Comparison of ENCODE assay signal across 27 cellular contexts in genomic region chr2:26598336-26599006, GRCh38. TPM values are rescaled to one million over a fixed set of nuclear protein-coding genes. Genes with fewer than 3 reads are reported as not detected.
DNase-seq lines count a peak whose midpoint lies in the region; ATAC-seq and TF ChIP-seq lines count a peak whose summit lies in the region.
"Had no signal": no experiment of that assay in that cellular context is flagged by ENCODE, and none has a peak within 500 bp of the region (broad histone marks: within the 10 kb centered on the region; RNA-seq: fewer than 3 reads in every experiment).

No MANE protein-coding gene starts in this region.

- CTCF ChIA-PET in HEK293 (lab: Yijun Ruan, JAX) = interaction anchor here (0.6 to 3.3 kb wide), 4 partner anchors 8 to 310 kb away, joined by 3 to 24 read pairs (median 12); no protein-coding TSS in a partner anchor

- no peak overlapping the region for H3K27ac ChIP-seq in HEK293 (ENCODE audit: extremely low read depth, low read depth, low read length)
- no peak overlapping the region for H3K27ac ChIP-seq in sigmoid colon
- H3K27ac ChIP-seq: coronary artery, skin epidermis had no signal

- TF ChIP-seq CTCF in HEK293 (tag by site-specific recombination; IDR thresholded peaks at IDR 0.05) = no peak
- no peak for TF ChIP-seq CTCF in endothelial cell (IDR thresholded peaks at IDR 0.05; ENCODE audit: unreplicated experiment)
- TF ChIP-seq CTCF in sigmoid colon (IDR thresholded peaks at IDR 0.05) = no peak

- POLR2A ChIA-PET in HEK293 (lab: Yijun Ruan, JAX) = no interaction called here

- H3K4me1 Mint-ChIP-seq in endothelial cell (ENCODE audit: unreplicated experiment) = peaks cover 10% of the 10 kb centered on the region
- H3K4me1 Mint-ChIP-seq: nephron had no signal

- H3K36me3 ChIP-seq in HEK293 (ENCODE audit: control insufficient read depth in 2 of 2, insufficient read depth in 1 of 2, low read length in 2 of 2) (no peaks in the 10 kb centered on the region), sigmoid colon (no peaks in the 10 kb centered on the region)

- intact Hi-C loops in sigmoid colon (cut with DNase I) (no loop called here), sciatic nerve (cut with DNase I) (no loop called here)

- no peaks in the 10 kb centered on the region for H3K27me3 Mint-ChIP-seq in endothelial cell (ENCODE audit: unreplicated experiment)

- H3K4me3 ChIP-seq in HEK293 (ENCODE audit: low read depth, low read length) (no peak overlapping the region), sigmoid colon (no peak overlapping the region)
- H3K4me3 ChIP-seq: coronary artery, skin epidermis had no signal

- H3K4me1 ChIP-seq in HEK293 (ENCODE audit: control insufficient read depth, insufficient read depth, low read length) (no peaks in the 10 kb centered on the region), sigmoid colon (no peaks in the 10 kb centered on the region)

- peak; percentile 17 for DNase-seq in activated CD4-positive, CD25-positive, alpha-beta regulatory T cell treated with anti-CD3 and anti-CD28 coated beads, Interleukin-2, amount 50 U/mL, for 72 hours
- no peak for DNase-seq in activated CD4-positive, CD25-positive, alpha-beta regulatory T cell (lab: John Stamatoyannopoulos, UW)
- DNase-seq in endothelial cell (ENCODE audit: low spot score) = peak; percentile 1
- peak; percentile 29 for DNase-seq in sigmoid colon
- DNase-seq in middle frontal gyrus (ENCODE audit: extremely low spot score, low spot score) = no peak
- DNase-seq in anterior cingulate cortex (lab: John Stamatoyannopoulos, UW) = no peak
- no peak for DNase-seq in sciatic nerve (ENCODE audit: low spot score)
- DNase-seq: 8988T; activated CD8-positive, alpha-beta T cell treated with anti-CD3 and anti-CD28 coated beads, Interleukin-2, amount 10 ng/mL, durations not matched to agents 7 days and 5 days; DMS53; KBM-7; left ventricle myocardium superior; NCI-H1436; NCI-H2171; NCI-H526 treated with DMSO at 0.1 percent for 48 hours; posterior cingulate gyrus; stimulated activated CD4-positive, alpha-beta T cell treated with anti-CD3 and anti-CD28 coated beads, Interleukin-4, amount 100 ng/mL, for 1 hour; stimulated activated naive CD4-positive, alpha-beta T cell; T-helper 9 cell; trophoblast cell had no signal

- H3K9me3 Mint-ChIP-seq in endothelial cell (ENCODE audit: unreplicated experiment) = no peaks in the 10 kb centered on the region
- H3K9me3 Mint-ChIP-seq: activated T-helper 1 cell treated with anti-CD3 and anti-CD28 coated beads, Interleukin-12 subunit alpha, Interleukin-12 subunit beta, Interleukin-2, Interleukin-4 antibody, amounts not matched to agents 30 ng/mL and 10 ng/mL and 1 ng/mL, durations not matched to agents 14 hours and 24 hours and 36 hours had no signal

- WGBS in sigmoid colon, 2 donors = 69 to 72% methylated on average over 13 of the region's 13 CpGs

- no peak for ATAC-seq in sciatic nerve
- ATAC-seq: activated CD4-positive, CD25-positive, alpha-beta regulatory T cell treated with anti-CD3 and anti-CD28 coated beads, Interleukin-2, amount 50 U/mL, for 24 hours; activated CD8-positive, alpha-beta T cell treated with anti-CD3 and anti-CD28 coated beads, Interleukin-2, amount 10 ng/mL, durations not matched to agents 7 days and 5 days; left ventricle myocardium superior had no signal

- H3K4me3 Mint-ChIP-seq in endothelial cell (ENCODE audit: unreplicated experiment) = no peak overlapping the region
- H3K4me3 Mint-ChIP-seq: activated CD8-positive, alpha-beta T cell treated with anti-CD3 and anti-CD28 coated beads, Interleukin-2, amount 10 ng/mL, durations not matched to agents 7 days and 5 days; activated T-helper 1 cell treated with anti-CD3 and anti-CD28 coated beads, Interleukin-12 subunit alpha, Interleukin-12 subunit beta, Interleukin-2, Interleukin-4 antibody, amounts not matched to agents 30 ng/mL and 10 ng/mL and 1 ng/mL, durations not matched to agents 14 hours and 24 hours and 36 hours; nephron had no signal

- no peak overlapping the region for H3K27ac Mint-ChIP-seq in endothelial cell (ENCODE audit: unreplicated experiment)
- H3K27ac Mint-ChIP-seq: activated CD8-positive, alpha-beta T cell treated with anti-CD3 and anti-CD28 coated beads, Interleukin-2, amount 10 ng/mL, durations not matched to agents 7 days and 5 days; activated T-helper 1 cell treated with anti-CD3 and anti-CD28 coated beads, Interleukin-12 subunit alpha, Interleukin-12 subunit beta, Interleukin-2, Interleukin-4 antibody, amounts not matched to agents 30 ng/mL and 10 ng/mL and 1 ng/mL, durations not matched to agents 14 hours and 24 hours and 36 hours had no signal

- H3K9me3 ChIP-seq in HEK293 (ENCODE audit: control insufficient read depth, insufficient read depth, low read depth, low read length) = no peaks in the 10 kb centered on the region
- H3K9me3 ChIP-seq in sigmoid colon = no peaks in the 10 kb centered on the region

- TF ChIP-seq POLR2A in sigmoid colon (IDR thresholded peaks at IDR 0.05) = no peak

- H3K36me3 Mint-ChIP-seq in endothelial cell (ENCODE audit: low read depth, unreplicated experiment) = no peaks in the 10 kb centered on the region

- no peaks in the 10 kb centered on the region for H3K27me3 ChIP-seq in sigmoid colon

- no peak for TF ChIP-seq EP300 in sigmoid colon (IDR thresholded peaks at IDR 0.05)

TF ChIP-seq in HEK293, 187 proteins besides CTCF, POLR2A, EP300 and RAD21:
- TF ChIP-seq PRDM4 (tag by site-specific recombination; IDR thresholded peaks at IDR 0.05) = peak; percentile 63; the same call in 1 of the 2 replicates
- TF ChIP-seq ZNF621 (tag by site-specific recombination; IDR thresholded peaks at IDR 0.05) = no peak
- no peak for TF ChIP-seq PRDM1 (tag by site-specific recombination; IDR thresholded peaks at IDR 0.05)
- no peak for TF ChIP-seq GLI2 (tag by site-specific recombination; IDR thresholded peaks at IDR 0.05; ENCODE audit: borderline replicate concordance, low read depth)
- TF ChIP-seq SP2 (tag by site-specific recombination; IDR thresholded peaks at IDR 0.05) = no peak
- no peak for TF ChIP-seq KLF8 (tag by site-specific recombination; IDR thresholded peaks at IDR 0.05)
- TF ChIP-seq HOXA7 (CRISPR knock-in tag; IDR thresholded peaks at IDR 0.05; ENCODE audit: borderline replicate concordance) = no peak

RNA-seq across cellular contexts. Expression of gene CIB4, which starts 42.7 kb away (rescaled TPM):
- not detected for total RNA-seq in endothelial cell (ENCODE audit: unreplicated experiment)
- total RNA-seq in sigmoid colon = not detected
- not detected for polyA plus RNA-seq in sigmoid colon
- total RNA-seq in sciatic nerve = not detected
- total RNA-seq: activated CD8-positive, alpha-beta T cell treated with anti-CD3 and anti-CD28 coated beads, Interleukin-2, amount 10 ng/mL, durations not matched to agents 7 days and 5 days; activated T-helper 1 cell treated with anti-CD3 and anti-CD28 coated beads, Interleukin-12 subunit alpha, Interleukin-12 subunit beta, Interleukin-2, Interleukin-4 antibody, amounts not matched to agents 30 ng/mL and 10 ng/mL and 1 ng/mL, durations not matched to agents 14 hours and 24 hours and 36 hours; left ventricle myocardium superior; mononuclear cell had no signal

Comparison
In these comparisons a context has a peak if more than half of its experiments do, and no peak if none do; other contexts are left out.
1. DNase-seq: peak in activated CD4-positive, CD25-positive, alpha-beta regulatory T cell treated with anti-CD3 and anti-CD28 coated beads, Interleukin-2, amount 50 U/mL, for 72 hours (single experiment), endothelial cell (single experiment) and sigmoid colon (single experiment); none in activated CD4-positive, CD25-positive, alpha-beta regulatory T cell (0 of 4), middle frontal gyrus (single experiment), anterior cingulate cortex (0 of 58) and sciatic nerve (single experiment).